In the genomic region with DNA sequence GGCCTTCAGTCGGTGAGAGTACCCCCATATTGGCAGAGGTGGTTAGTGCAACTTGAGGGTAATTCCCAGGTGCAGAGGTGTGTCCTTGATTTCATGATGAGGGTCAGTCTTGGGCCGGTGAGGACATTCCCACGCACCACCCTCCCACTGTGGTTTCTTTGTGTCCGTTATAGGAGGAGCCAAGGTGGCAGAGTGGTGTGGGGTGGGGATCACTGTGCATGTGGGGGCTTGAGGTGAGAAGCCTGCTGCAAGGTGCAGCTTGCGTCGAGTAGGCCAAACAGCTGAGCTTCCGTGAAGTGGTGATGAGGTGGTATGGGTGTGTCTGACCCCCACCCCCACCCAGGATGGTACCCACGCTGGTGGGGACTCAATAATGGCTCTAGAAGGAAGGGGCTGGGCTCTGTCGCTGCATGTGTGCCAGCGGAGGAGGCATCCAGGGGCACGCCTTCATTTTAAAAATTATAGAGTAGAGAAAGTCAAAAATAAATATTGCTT, we compare ENCODE assay signal across 19 cellular contexts. TPM values are rescaled to one million over a fixed set of nuclear protein-coding genes. Genes with fewer than 3 reads are reported as not detected.
DNase-seq lines count a peak whose midpoint lies in the region; ATAC-seq and TF ChIP-seq lines count a peak whose summit lies in the region.
"Had no signal": no experiment of that assay in that cellular context is flagged by ENCODE, and none has a peak within 500 bp of the region (broad histone marks: within the 10 kb centered on the region; RNA-seq: fewer than 3 reads in every experiment).

No MANE protein-coding gene starts in this region.

- no peak overlapping the region for H2BK120ac ChIP-seq in neuronal stem cell (ENCODE audit: low read depth, low read length)

- no peak for TF ChIP-seq CTCF in GM20000 (IDR thresholded peaks at IDR 0.05; ENCODE audit: extremely low read depth, missing control alignments)

- H3K14ac ChIP-seq in neuronal stem cell (ENCODE audit: low read length) = no peak overlapping the region

- H3K4ac ChIP-seq in neuronal stem cell (ENCODE audit: low read length) = no peak overlapping the region

- WGBS in neuronal stem cell (ENCODE audit: extremely low coverage in 2 of 2, insufficient read length in 2 of 2, insufficient replicate concordance in 1 of 2), 2 donors = no CpG with 5 or more reads among the region's 11 CpGs
- 74% methylated on average over 11 of the region's 11 CpGs for WGBS in urinary bladder

- H3K18ac ChIP-seq in neuronal stem cell (ENCODE audit: low read length) = peak overlapping the region; percentile 25

- peak; percentile 9 for DNase-seq in NCI-H2227 treated with DMSO at 0.1 percent for 48 hours (lab: John Stamatoyannopoulos, UW)
- DNase-seq in NCI-H2227 (lab: John Stamatoyannopoulos, UW; ENCODE audit: unreplicated experiment) = no peak
- DNase-seq in epithelial cell of prostate (ENCODE audit: low read depth, low spot score) = no peak
- DNase-seq in neuronal stem cell (ENCODE audit: low spot score) = no peak
- DNase-seq in GM20000 (ENCODE audit: low spot score) = no peak
- DNase-seq in NOMO-1 treated with DMSO at 0.1 percent for 48 hours (lab: John Stamatoyannopoulos, UW; ENCODE audit: unreplicated experiment) = no peak
- DNase-seq: 8988T; activated CD4-positive, alpha-beta T cell treated with anti-CD3 and anti-CD28 coated beads, Interleukin-2, amount 50 U/mL, for 4 hours; activated naive CD4-positive, alpha-beta T cell treated with Interleukin-2 at 50 U/mL for 16 hours; activated T-cell treated with anti-CD3 and anti-CD28 coated beads for 4 hours; BE2C; hippocampal formation; natural killer cell; NCI-H2107; T-helper 2 cell; testis had no signal

- H2BK5ac ChIP-seq in neuronal stem cell (ENCODE audit: low read length) = no peak overlapping the region

- H3K4me3 ChIP-seq in neuronal stem cell (ENCODE audit: low read length in 2 of 2) = no peak overlapping the region
- H3K4me3 ChIP-seq in urinary bladder (ENCODE audit: low read depth, low read length) = no peak overlapping the region
- H3K4me3 ChIP-seq: SJSA1, testis had no signal

- no peak overlapping the region for H2AFZ ChIP-seq in neuronal stem cell (ENCODE audit: low read length)

- peaks cover 15% of the 10 kb centered on the region for H3K79me1 ChIP-seq in neuronal stem cell (ENCODE audit: low read depth, low read length)

- H3K4me2 ChIP-seq in neuronal stem cell (ENCODE audit: insufficient read depth, low read length, poor library complexity, severe bottlenecking) = no peak overlapping the region

- no peak overlapping the region for H2BK15ac ChIP-seq in neuronal stem cell (ENCODE audit: low read length)

- no peaks in the 10 kb centered on the region for H3K9me3 ChIP-seq in neuronal stem cell (replicated peaks in 1 of 2; ENCODE audit: control insufficient read depth in 2 of 2, insufficient read depth in 1 of 2, low read depth in 1 of 2, low read length in 2 of 2)
- H3K9me3 ChIP-seq: BE2C, SJSA1, testis had no signal

- ATAC-seq in HG03521 (IDR thresholded peaks at IDR 0.05; ENCODE audit: unreplicated experiment) = no peak
- ATAC-seq: natural killer cell had no signal

- H2AK5ac ChIP-seq in neuronal stem cell (ENCODE audit: low read depth, low read length) = no peak overlapping the region

- no peak overlapping the region for H3K9ac ChIP-seq in neuronal stem cell (ENCODE audit: low read depth, low read length, poor library complexity)

- H3K23ac ChIP-seq in neuronal stem cell (ENCODE audit: low read depth, low read length, poor library complexity) = peak overlapping the region; percentile 62

- no peaks in the 10 kb centered on the region for H3K27me3 ChIP-seq in neuronal stem cell (ENCODE audit: control insufficient read depth in 3 of 3, insufficient read depth in 3 of 3, low read depth in 1 of 3, low read length in 3 of 3)
- H3K27me3 ChIP-seq: BE2C, SJSA1, testis had no signal

- no peak overlapping the region for H4K91ac ChIP-seq in neuronal stem cell (ENCODE audit: low read depth, low read length, poor library complexity)

- H3K4me1 ChIP-seq in neuronal stem cell (ENCODE audit: control insufficient read depth in 2 of 2, insufficient read depth in 1 of 2, low read depth in 1 of 2, low read length in 2 of 2) (peaks cover 7 to 22% of the 10 kb centered on the region in 2 donors), urinary bladder (ENCODE audit: insufficient read depth) (no peaks in the 10 kb centered on the region)
- H3K4me1 ChIP-seq: BE2C had no signal

- H3K27ac ChIP-seq in epithelial cell of prostate = peak overlapping the region; percentile 49
- no peak overlapping the region for H3K27ac ChIP-seq in neuronal stem cell (replicated peaks; ENCODE audit: low read length)
- H3K27ac ChIP-seq in urinary bladder (ENCODE audit: low read depth) = peak overlapping the region; percentile 46
- H3K27ac ChIP-seq: SJSA1, testis had no signal

- no peak overlapping the region for H4K8ac ChIP-seq in neuronal stem cell (ENCODE audit: low read depth, low read length)

- no peak overlapping the region for H2BK12ac ChIP-seq in neuronal stem cell (ENCODE audit: low read length)

- peaks cover 16 to 29% of the 10 kb centered on the region in 2 donors for H3K36me3 ChIP-seq in neuronal stem cell (replicated peaks in 1 of 2; ENCODE audit: control insufficient read depth in 2 of 2, insufficient read depth in 2 of 2, low read length in 2 of 2)
- no peaks in the 10 kb centered on the region for H3K36me3 ChIP-seq in urinary bladder (ENCODE audit: insufficient read depth)
- H3K36me3 ChIP-seq: BE2C, SJSA1 had no signal

RNA-seq across cellular contexts. Expression of gene PTPRF, which starts 6.2 kb away (rescaled TPM):
- polyA plus RNA-seq in neuronal stem cell (2013, experiment 1 of 2) = 62.9 TPM
- polyA plus RNA-seq in neuronal stem cell (2013, experiment 2 of 2) = 64.0 TPM
- total RNA-seq in urinary bladder = 48.7 TPM
- polyA plus RNA-seq in urinary bladder = 66.3 TPM
